In genomic region chr10:71770789-71771188, GRCh38 we compare ENCODE assay signal across 1 cellular context.
TF ChIP-seq lines count a peak whose summit lies in the region.

No MANE protein-coding gene starts in this region.

TF ChIP-seq in A549, 52 proteins besides CTCF, POLR2A, EP300 and RAD21 (continued from another document):
- TF ChIP-seq REST (IDR thresholded peaks at IDR 0.05): no peak
- no peak for TF ChIP-seq MAZ (IDR thresholded peaks at IDR 0.05; ENCODE audit: borderline replicate concordance, low read depth, low read length)
- no peak for TF ChIP-seq MAFK (IDR thresholded peaks at IDR 0.05; ENCODE audit: partially characterized antibody)
- no peak for TF ChIP-seq USF2 (IDR thresholded peaks at IDR 0.05)
TF ChIP-seq in A549: peak in this region for 0.
